1 cellular context compared by ENCODE assay signal in the genomic region with DNA sequence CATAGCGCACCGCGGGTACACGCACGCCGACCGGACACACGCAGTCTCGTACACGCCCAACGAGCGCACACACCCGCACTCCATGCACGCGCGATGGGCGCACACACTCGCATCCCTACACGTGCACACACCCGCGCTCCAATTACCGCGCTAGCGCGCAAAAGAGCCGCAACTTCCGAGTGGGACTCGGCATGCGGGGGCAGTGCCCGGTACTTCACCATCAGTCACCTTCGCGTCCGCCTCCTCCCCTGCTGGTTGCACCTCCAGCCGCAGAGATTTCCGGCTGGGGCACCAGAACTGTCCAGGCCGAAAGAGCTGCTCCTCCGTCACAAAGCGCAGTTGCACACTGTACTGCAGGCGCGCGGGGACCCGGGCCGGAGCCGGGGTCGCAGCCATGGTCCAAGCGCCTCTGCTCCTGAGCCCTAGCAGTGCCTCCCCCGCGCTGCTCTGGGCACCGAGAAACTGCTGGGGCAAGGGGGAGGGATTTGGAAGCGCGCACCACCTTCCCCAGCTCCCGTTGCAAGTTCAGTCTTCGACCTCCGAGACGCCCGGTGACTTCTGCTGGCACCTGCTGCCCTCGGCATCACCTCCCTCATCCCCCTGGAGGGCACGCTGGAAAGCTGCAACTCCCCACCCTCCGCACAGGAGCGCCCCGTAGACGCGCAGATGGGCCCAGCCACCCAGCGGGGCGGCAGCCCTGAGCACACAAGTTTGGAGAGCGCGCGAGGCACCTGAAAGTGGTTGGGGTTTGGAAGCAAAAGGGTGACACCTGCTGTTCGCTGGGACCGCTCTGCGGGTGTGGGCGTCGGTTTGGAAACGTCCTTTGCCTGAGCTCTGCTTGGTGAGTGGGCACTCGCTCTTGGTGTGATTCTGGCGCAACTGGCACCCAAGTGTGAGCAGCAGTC.
A peak's percentile ranks its signal among the peaks of the same experiment; 100 is the strongest.
TF ChIP-seq lines count a peak whose summit lies in the region.

No MANE protein-coding gene starts in this region.

TF ChIP-seq in HepG2, 621 proteins besides CTCF, POLR2A, EP300 and RAD21 (continued from another document and continues in another):
- TF ChIP-seq, protein P1, sequence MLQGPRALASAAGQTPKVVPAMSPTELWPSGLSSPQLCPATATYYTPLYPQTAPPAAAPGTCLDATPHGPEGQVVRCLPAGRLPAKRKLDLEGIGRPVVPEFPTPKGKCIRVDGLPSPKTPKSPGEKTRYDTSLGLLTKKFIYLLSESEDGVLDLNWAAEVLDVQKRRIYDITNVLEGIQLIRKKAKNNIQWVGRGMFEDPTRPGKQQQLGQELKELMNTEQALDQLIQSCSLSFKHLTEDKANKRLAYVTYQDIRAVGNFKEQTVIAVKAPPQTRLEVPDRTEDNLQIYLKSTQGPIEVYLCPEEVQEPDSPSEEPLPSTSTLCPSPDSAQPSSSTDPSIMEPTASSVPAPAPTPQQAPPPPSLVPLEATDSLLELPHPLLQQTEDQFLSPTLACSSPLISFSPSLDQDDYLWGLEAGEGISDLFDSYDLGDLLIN (CRISPR knock-in tag; IDR thresholded peaks at IDR 0.05; ENCODE audit: borderline replicate concordance) = no peak
- no peak for TF ChIP-seq CBX1 (IDR thresholded peaks at IDR 0.05; ENCODE audit: low read depth)
- TF ChIP-seq ZNF282 (IDR thresholded peaks at IDR 0.05; ENCODE audit: partially characterized antibody) = no peak
- no peak for TF ChIP-seq ZNF253 (CRISPR knock-in tag; IDR thresholded peaks at IDR 0.05; ENCODE audit: borderline replicate concordance)
- TF ChIP-seq, protein P2, sequence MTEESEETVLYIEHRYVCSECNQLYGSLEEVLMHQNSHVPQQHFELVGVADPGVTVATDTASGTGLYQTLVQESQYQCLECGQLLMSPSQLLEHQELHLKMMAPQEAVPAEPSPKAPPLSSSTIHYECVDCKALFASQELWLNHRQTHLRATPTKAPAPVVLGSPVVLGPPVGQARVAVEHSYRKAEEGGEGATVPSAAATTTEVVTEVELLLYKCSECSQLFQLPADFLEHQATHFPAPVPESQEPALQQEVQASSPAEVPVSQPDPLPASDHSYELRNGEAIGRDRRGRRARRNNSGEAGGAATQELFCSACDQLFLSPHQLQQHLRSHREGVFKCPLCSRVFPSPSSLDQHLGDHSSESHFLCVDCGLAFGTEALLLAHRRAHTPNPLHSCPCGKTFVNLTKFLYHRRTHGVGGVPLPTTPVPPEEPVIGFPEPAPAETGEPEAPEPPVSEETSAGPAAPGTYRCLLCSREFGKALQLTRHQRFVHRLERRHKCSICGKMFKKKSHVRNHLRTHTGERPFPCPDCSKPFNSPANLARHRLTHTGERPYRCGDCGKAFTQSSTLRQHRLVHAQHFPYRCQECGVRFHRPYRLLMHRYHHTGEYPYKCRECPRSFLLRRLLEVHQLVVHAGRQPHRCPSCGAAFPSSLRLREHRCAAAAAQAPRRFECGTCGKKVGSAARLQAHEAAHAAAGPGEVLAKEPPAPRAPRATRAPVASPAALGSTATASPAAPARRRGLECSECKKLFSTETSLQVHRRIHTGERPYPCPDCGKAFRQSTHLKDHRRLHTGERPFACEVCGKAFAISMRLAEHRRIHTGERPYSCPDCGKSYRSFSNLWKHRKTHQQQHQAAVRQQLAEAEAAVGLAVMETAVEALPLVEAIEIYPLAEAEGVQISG (CRISPR knock-in tag; IDR thresholded peaks at IDR 0.05) = peak; percentile 57; the same call in 1 of the 2 replicates
- TF ChIP-seq IKZF1 (IDR thresholded peaks at IDR 0.05) = no peak
- TF ChIP-seq, protein P3, sequence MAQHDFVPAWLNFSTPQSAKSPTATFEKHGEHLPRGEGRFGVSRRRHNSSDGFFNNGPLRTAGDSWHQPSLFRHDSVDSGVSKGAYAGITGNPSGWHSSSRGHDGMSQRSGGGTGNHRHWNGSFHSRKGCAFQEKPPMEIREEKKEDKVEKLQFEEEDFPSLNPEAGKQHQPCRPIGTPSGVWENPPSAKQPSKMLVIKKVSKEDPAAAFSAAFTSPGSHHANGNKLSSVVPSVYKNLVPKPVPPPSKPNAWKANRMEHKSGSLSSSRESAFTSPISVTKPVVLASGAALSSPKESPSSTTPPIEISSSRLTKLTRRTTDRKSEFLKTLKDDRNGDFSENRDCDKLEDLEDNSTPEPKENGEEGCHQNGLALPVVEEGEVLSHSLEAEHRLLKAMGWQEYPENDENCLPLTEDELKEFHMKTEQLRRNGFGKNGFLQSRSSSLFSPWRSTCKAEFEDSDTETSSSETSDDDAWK (CRISPR knock-in tag; IDR thresholded peaks at IDR 0.05) = no peak
- no peak for TF ChIP-seq ZNF17 (CRISPR knock-in tag; IDR thresholded peaks at IDR 0.05)
- TF ChIP-seq JDP2 (CRISPR knock-in tag; IDR thresholded peaks at IDR 0.05; ENCODE audit: borderline replicate concordance) = no peak
- no peak for TF ChIP-seq NR2F6 (IDR thresholded peaks at IDR 0.05)
- no peak for TF ChIP-seq NR2F6 (CRISPR knock-in tag; IDR thresholded peaks at IDR 0.05)
- TF ChIP-seq, protein P4, sequence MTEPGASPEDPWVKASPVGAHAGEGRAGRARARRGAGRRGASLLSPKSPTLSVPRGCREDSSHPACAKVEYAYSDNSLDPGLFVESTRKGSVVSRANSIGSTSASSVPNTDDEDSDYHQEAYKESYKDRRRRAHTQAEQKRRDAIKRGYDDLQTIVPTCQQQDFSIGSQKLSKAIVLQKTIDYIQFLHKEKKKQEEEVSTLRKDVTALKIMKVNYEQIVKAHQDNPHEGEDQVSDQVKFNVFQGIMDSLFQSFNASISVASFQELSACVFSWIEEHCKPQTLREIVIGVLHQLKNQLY (CRISPR knock-in tag; IDR thresholded peaks at IDR 0.05) = no peak
- TF ChIP-seq, protein P5, sequence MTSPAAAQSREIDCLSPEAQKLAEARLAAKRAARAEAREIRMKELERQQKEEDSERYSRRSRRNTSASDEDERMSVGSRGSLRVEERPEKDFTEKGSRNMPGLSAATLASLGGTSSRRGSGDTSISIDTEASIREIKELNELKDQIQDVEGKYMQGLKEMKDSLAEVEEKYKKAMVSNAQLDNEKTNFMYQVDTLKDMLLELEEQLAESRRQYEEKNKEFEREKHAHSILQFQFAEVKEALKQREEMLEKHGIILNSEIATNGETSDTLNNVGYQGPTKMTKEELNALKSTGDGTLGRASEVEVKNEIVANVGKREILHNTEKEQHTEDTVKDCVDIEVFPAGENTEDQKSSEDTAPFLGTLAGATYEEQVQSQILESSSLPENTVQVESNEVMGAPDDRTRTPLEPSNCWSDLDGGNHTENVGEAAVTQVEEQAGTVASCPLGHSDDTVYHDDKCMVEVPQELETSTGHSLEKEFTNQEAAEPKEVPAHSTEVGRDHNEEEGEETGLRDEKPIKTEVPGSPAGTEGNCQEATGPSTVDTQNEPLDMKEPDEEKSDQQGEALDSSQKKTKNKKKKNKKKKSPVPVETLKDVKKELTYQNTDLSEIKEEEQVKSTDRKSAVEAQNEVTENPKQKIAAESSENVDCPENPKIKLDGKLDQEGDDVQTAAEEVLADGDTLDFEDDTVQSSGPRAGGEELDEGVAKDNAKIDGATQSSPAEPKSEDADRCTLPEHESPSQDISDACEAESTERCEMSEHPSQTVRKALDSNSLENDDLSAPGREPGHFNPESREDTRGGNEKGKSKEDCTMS (CRISPR knock-in tag; conservative IDR thresholded peaks at IDR 0.05) = no peak
- TF ChIP-seq, protein P6, sequence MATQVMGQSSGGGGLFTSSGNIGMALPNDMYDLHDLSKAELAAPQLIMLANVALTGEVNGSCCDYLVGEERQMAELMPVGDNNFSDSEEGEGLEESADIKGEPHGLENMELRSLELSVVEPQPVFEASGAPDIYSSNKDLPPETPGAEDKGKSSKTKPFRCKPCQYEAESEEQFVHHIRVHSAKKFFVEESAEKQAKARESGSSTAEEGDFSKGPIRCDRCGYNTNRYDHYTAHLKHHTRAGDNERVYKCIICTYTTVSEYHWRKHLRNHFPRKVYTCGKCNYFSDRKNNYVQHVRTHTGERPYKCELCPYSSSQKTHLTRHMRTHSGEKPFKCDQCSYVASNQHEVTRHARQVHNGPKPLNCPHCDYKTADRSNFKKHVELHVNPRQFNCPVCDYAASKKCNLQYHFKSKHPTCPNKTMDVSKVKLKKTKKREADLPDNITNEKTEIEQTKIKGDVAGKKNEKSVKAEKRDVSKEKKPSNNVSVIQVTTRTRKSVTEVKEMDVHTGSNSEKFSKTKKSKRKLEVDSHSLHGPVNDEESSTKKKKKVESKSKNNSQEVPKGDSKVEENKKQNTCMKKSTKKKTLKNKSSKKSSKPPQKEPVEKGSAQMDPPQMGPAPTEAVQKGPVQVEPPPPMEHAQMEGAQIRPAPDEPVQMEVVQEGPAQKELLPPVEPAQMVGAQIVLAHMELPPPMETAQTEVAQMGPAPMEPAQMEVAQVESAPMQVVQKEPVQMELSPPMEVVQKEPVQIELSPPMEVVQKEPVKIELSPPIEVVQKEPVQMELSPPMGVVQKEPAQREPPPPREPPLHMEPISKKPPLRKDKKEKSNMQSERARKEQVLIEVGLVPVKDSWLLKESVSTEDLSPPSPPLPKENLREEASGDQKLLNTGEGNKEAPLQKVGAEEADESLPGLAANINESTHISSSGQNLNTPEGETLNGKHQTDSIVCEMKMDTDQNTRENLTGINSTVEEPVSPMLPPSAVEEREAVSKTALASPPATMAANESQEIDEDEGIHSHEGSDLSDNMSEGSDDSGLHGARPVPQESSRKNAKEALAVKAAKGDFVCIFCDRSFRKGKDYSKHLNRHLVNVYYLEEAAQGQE (IDR thresholded peaks at IDR 0.05; ENCODE audit: borderline replicate concordance in 1 of 2, low read depth in 1 of 2, low read length in 2 of 2) = no peak
- no peak for TF ChIP-seq MATR3 (CRISPR knock-in tag; IDR thresholded peaks at IDR 0.05)
- TF ChIP-seq, protein P7, sequence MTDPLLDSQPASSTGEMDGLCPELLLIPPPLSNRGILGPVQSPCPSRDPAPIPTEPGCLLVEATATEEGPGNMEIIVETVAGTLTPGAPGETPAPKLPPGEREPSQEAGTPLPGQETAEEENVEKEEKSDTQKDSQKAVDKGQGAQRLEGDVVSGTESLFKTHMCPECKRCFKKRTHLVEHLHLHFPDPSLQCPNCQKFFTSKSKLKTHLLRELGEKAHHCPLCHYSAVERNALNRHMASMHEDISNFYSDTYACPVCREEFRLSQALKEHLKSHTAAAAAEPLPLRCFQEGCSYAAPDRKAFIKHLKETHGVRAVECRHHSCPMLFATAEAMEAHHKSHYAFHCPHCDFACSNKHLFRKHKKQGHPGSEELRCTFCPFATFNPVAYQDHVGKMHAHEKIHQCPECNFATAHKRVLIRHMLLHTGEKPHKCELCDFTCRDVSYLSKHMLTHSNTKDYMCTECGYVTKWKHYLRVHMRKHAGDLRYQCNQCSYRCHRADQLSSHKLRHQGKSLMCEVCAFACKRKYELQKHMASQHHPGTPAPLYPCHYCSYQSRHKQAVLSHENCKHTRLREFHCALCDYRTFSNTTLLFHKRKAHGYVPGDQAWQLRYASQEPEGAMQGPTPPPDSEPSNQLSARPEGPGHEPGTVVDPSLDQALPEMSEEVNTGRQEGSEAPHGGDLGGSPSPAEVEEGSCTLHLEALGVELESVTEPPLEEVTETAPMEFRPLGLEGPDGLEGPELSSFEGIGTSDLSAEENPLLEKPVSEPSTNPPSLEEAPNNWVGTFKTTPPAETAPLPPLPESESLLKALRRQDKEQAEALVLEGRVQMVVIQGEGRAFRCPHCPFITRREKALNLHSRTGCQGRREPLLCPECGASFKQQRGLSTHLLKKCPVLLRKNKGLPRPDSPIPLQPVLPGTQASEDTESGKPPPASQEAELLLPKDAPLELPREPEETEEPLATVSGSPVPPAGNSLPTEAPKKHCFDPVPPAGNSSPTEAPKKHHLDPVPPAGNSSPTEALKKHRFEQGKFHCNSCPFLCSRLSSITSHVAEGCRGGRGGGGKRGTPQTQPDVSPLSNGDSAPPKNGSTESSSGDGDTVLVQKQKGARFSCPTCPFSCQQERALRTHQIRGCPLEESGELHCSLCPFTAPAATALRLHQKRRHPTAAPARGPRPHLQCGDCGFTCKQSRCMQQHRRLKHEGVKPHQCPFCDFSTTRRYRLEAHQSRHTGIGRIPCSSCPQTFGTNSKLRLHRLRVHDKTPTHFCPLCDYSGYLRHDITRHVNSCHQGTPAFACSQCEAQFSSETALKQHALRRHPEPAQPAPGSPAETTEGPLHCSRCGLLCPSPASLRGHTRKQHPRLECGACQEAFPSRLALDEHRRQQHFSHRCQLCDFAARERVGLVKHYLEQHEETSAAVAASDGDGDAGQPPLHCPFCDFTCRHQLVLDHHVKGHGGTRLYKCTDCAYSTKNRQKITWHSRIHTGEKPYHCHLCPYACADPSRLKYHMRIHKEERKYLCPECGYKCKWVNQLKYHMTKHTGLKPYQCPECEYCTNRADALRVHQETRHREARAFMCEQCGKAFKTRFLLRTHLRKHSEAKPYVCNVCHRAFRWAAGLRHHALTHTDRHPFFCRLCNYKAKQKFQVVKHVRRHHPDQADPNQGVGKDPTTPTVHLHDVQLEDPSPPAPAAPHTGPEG (CRISPR knock-in tag; IDR thresholded peaks at IDR 0.05) = no peak
- no peak for TF ChIP-seq HNRNPK (IDR thresholded peaks at IDR 0.05; ENCODE audit: low read depth, low read length, poor library complexity, severe bottlenecking)
- no peak; the same call in 1 of the 2 replicates for TF ChIP-seq ZNF782 (CRISPR knock-in tag; IDR thresholded peaks at IDR 0.05; ENCODE audit: borderline replicate concordance)
- TF ChIP-seq, protein P8, sequence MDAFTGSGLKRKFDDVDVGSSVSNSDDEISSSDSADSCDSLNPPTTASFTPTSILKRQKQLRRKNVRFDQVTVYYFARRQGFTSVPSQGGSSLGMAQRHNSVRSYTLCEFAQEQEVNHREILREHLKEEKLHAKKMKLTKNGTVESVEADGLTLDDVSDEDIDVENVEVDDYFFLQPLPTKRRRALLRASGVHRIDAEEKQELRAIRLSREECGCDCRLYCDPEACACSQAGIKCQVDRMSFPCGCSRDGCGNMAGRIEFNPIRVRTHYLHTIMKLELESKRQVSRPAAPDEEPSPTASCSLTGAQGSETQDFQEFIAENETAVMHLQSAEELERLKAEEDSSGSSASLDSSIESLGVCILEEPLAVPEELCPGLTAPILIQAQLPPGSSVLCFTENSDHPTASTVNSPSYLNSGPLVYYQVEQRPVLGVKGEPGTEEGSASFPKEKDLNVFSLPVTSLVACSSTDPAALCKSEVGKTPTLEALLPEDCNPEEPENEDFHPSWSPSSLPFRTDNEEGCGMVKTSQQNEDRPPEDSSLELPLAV (CRISPR knock-in tag; conservative IDR thresholded peaks at IDR 0.05; ENCODE audit: low read depth) = no peak
- TF ChIP-seq ETV6 (CRISPR knock-in tag; conservative IDR thresholded peaks at IDR 0.05) = no peak
- TF ChIP-seq ZNF761 (CRISPR knock-in tag; conservative IDR thresholded peaks at IDR 0.05) = peak; percentile 78; the same call in 1 of the 2 replicates
- no peak for TF ChIP-seq CENPX (CRISPR knock-in tag; IDR thresholded peaks at IDR 0.05)
- TF ChIP-seq ATF1 (CRISPR knock-in tag; IDR thresholded peaks at IDR 0.05) = no peak
- no peak for TF ChIP-seq ZNF558 (CRISPR knock-in tag; IDR thresholded peaks at IDR 0.05; ENCODE audit: borderline replicate concordance)
- TF ChIP-seq, protein P9, sequence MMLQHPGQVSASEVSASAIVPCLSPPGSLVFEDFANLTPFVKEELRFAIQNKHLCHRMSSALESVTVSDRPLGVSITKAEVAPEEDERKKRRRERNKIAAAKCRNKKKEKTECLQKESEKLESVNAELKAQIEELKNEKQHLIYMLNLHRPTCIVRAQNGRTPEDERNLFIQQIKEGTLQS (CRISPR knock-in tag; IDR thresholded peaks at IDR 0.05) = no peak
- TF ChIP-seq ZNF205 (CRISPR knock-in tag; IDR thresholded peaks at IDR 0.05) = no peak
- TF ChIP-seq ZNF607 (CRISPR knock-in tag; IDR thresholded peaks at IDR 0.05; ENCODE audit: borderline replicate concordance) = no peak
